Comparison of ENCODE assay signal across 8 cellular contexts in genomic region chr1:17236779-17237601, GRCh38. TPM values are rescaled to one million over a fixed set of nuclear protein-coding genes. Genes with fewer than 3 reads are reported as not detected.
DNase-seq lines count a peak whose midpoint lies in the region; ATAC-seq and TF ChIP-seq lines count a peak whose summit lies in the region.

No MANE protein-coding gene starts in this region.

- CTCF ChIA-PET in Calu3 (lab: Charles Lee) = interaction anchor here (0.7 to 1.8 kb wide), 6 partner anchors 14 to 112 kb away, joined by 3 to 11 read pairs (median 3); no protein-coding TSS in a partner anchor

- H3K27ac ChIP-seq in esophagus squamous epithelium = peak overlapping the region in 1 of 4 donors; percentile 42

- H3K4me1 Mint-ChIP-seq in Calu3 (ENCODE audit: low read depth, unreplicated experiment) = peaks cover 50% of the 10 kb centered on the region
- H3K4me1 Mint-ChIP-seq in natural killer cell = no peaks in the 10 kb centered on the region
- H3K4me1 Mint-ChIP-seq in stimulated activated naive B cell treated with anti-CD40 and anti-IgM and Interleukin-4, amounts not matched to agents 10 μg/mL and 1 μg/mL and 100 μg/mL, for 72 hours = peaks cover 6 to 8% of the 10 kb centered on the region in 2 donors

- H3K9me3 Mint-ChIP-seq in Calu3 (ENCODE audit: low read depth, unreplicated experiment) (no peaks in the 10 kb centered on the region), natural killer cell (no peaks in the 10 kb centered on the region)
- no peaks in the 10 kb centered on the region for H3K9me3 Mint-ChIP-seq in stimulated activated naive B cell treated with anti-CD40 and anti-IgM and Interleukin-4, amounts not matched to agents 10 μg/mL and 1 μg/mL and 100 μg/mL, for 72 hours

- peaks cover 24% of the 10 kb centered on the region for H3K36me3 Mint-ChIP-seq in Calu3 (ENCODE audit: insufficient read depth, unreplicated experiment)
- no peaks in the 10 kb centered on the region for H3K36me3 Mint-ChIP-seq in natural killer cell
- no peaks in the 10 kb centered on the region for H3K36me3 Mint-ChIP-seq in stimulated activated naive B cell treated with anti-CD40 and anti-IgM and Interleukin-4, amounts not matched to agents 10 μg/mL and 1 μg/mL and 100 μg/mL, for 72 hours

- peaks cover 0 to 13% (median 0%) of the 10 kb centered on the region in 4 donors for H3K27me3 ChIP-seq in esophagus squamous epithelium

- H3K4me1 ChIP-seq in esophagus squamous epithelium = peaks cover 6 to 43% (median 13%) of the 10 kb centered on the region in 3 donors

- peak; percentile 89 for DNase-seq in Calu3
- peak; percentile 88 for DNase-seq in HuH-7 (ENCODE audit: low spot score)
- DNase-seq in OCI-M1 (lab: John Stamatoyannopoulos, UW) = peak; percentile 88
- DNase-seq in activated T-cell treated with anti-CD3 and anti-CD28 coated beads for 48 hours (ENCODE audit: low read depth) = peak; percentile 78
- no peak for DNase-seq in esophagus squamous epithelium (lab: John Stamatoyannopoulos, UW)
- DNase-seq in natural killer cell = peak; percentile 81
- peak; percentile 79 for DNase-seq in stimulated activated naive B cell treated with anti-CD40 and anti-IgM and Interleukin-4, amounts not matched to agents 10 μg/mL and 1 μg/mL and 100 μg/mL, for 72 hours

- no peaks in the 10 kb centered on the region for H3K27me3 Mint-ChIP-seq in Calu3 (ENCODE audit: unreplicated experiment)
- peaks cover 0 to 4% of the 10 kb centered on the region in 2 donors for H3K27me3 Mint-ChIP-seq in natural killer cell (ENCODE audit: low read depth in 2 of 2)
- H3K27me3 Mint-ChIP-seq in stimulated activated naive B cell treated with anti-CD40 and anti-IgM and Interleukin-4, amounts not matched to agents 10 μg/mL and 1 μg/mL and 100 μg/mL, for 72 hours = peaks cover 4 to 13% of the 10 kb centered on the region in 2 donors

- peaks cover 0 to 10% (median 0%) of the 10 kb centered on the region in 3 donors for H3K36me3 ChIP-seq in esophagus squamous epithelium

- H3K27ac Mint-ChIP-seq in Calu3 (ENCODE audit: unreplicated experiment) (peak overlapping the region; percentile 8), natural killer cell (no peak overlapping the region)
- H3K27ac Mint-ChIP-seq in stimulated activated naive B cell treated with anti-CD40 and anti-IgM and Interleukin-4, amounts not matched to agents 10 μg/mL and 1 μg/mL and 100 μg/mL, for 72 hours = no peak overlapping the region

- 20 to 37% methylated on average over 8 to 17 of the region's 18 CpGs for WGBS in esophagus squamous epithelium, 2 donors

- TF ChIP-seq POLR2A in esophagus squamous epithelium (IDR thresholded peaks at IDR 0.05) = no peak

- intact Hi-C loops in Calu3 (cut with micrococcal nuclease; ENCODE audit: unreplicated experiment) = loop anchor here (1.0 to 10.0 kb wide), 4 partner anchors 98 to 168 kb away; no protein-coding TSS in a partner anchor
- intact Hi-C loops in esophagus squamous epithelium (cut with DNase I) = loop anchor here (5.0 kb wide), 1 partner anchor 115 kb away; no protein-coding TSS in a partner anchor
- intact Hi-C loops in natural killer cell (cut with micrococcal nuclease) = loop anchor here (1.0 to 5.0 kb wide), 2 partner anchors 112 to 285 kb away; no protein-coding TSS in a partner anchor

- H3K4me3 Mint-ChIP-seq in Calu3 (ENCODE audit: low read depth, unreplicated experiment) = no peak overlapping the region
- no peak overlapping the region for H3K4me3 Mint-ChIP-seq in natural killer cell
- H3K4me3 Mint-ChIP-seq in stimulated activated naive B cell treated with anti-CD40 and anti-IgM and Interleukin-4, amounts not matched to agents 10 μg/mL and 1 μg/mL and 100 μg/mL, for 72 hours = no peak overlapping the region

- no TSS peak for BruUV-seq in Calu3 (replicated peaks; lab: Mats Ljungman, UMichigan)

- peak; percentile 80 for TF ChIP-seq CTCF in Calu3 (IDR thresholded peaks at IDR 0.05; ENCODE audit: unreplicated experiment)
- peak; percentile 80 to 94 (median 86) for TF ChIP-seq CTCF in esophagus squamous epithelium (IDR thresholded peaks at IDR 0.05)
- peak; percentile 89 for TF ChIP-seq CTCF in natural killer cell (IDR thresholded peaks at IDR 0.05)

- H3K9me3 ChIP-seq in esophagus squamous epithelium = no peaks in the 10 kb centered on the region

- no peak overlapping the region for H3K4me3 ChIP-seq in esophagus squamous epithelium

- ATAC-seq in natural killer cell (peak; percentile 72 to 89 (median 79)), GM19324 (IDR thresholded peaks at IDR 0.05; ENCODE audit: low FRiP score, unreplicated experiment) (no peak)
- ATAC-seq in stimulated activated naive B cell treated with anti-CD40 and anti-IgM and Interleukin-4, amounts not matched to agents 10 μg/mL and 1 μg/mL and 100 μg/mL, for 72 hours (replicated peaks) = peak; percentile 89 to 90

RNA-seq across cellular contexts. Expression of gene PADI3, which starts 11.9 kb away (rescaled TPM):
- total RNA-seq in Calu3 (2022) (0.21 and 0.22 TPM in 2 replicates), esophagus squamous epithelium (1 to 10 TPM in 3 of 4 donors, under 1 TPM in 1; 0.64 to 9.9 (median 2.3) TPM), natural killer cell (not detected)

RNA-seq across cellular contexts. Expression of gene PADI1, which starts 32.1 kb away (rescaled TPM):
- 2.3 and 4.5 TPM in 2 replicates for total RNA-seq in Calu3 (2022)
- 100 to 1,000 TPM in 2 of 4 donors, 10 to 100 TPM in 2; 45.3 to 121 (median 75.1) TPM for total RNA-seq in esophagus squamous epithelium
- not detected for total RNA-seq in natural killer cell
